In genomic region chr1:175062339-175062738, GRCh38 we compare ENCODE assay signal across 29 cellular contexts. TPM values are rescaled to one million over a fixed set of nuclear protein-coding genes. Genes with fewer than 3 reads are reported as not detected.
"Had no signal": no experiment of that assay in that cellular context is flagged by ENCODE, and none has a peak within 500 bp of the region (broad histone marks: within the 10 kb centered on the region; RNA-seq: fewer than 3 reads in every experiment).

No MANE protein-coding gene starts in this region.

- ATAC-seq: activated T-cell treated with anti-CD3 and anti-CD28 coated beads, Interleukin-2, amount 50 U/mL, for 4 hours; heart left ventricle; left colon; naive thymus-derived CD4-positive, alpha-beta T cell; pancreas; sciatic nerve had no signal

- DNase-seq: activated CD4-positive, alpha-beta memory T cell treated with anti-CD3 and anti-CD28 coated beads for 36 hours; activated CD4-positive, alpha-beta T cell treated with anti-CD3 and anti-CD28 coated beads, Interleukin-2, amount 10 ng/mL, durations not matched to agents 24 days and 14 days; activated CD8-positive, alpha-beta memory T cell treated with anti-CD3 and anti-CD28 coated beads, Interleukin-2, amount 50 U/mL, for 48 hours; activated T-cell treated with anti-CD3 and anti-CD28 coated beads, Interleukin-2, amount 50 U/mL, for 4 hours; cerebellar nuclear complex; colonic mucosa; effector CD8-positive, alpha-beta T cell; erythroblast; heart left ventricle; hypothalamus; immature natural killer cell; kidney; left colon; naive thymus-derived CD4-positive, alpha-beta T cell; nucleus accumbens; pancreas; retina; small intestine; stimulated activated CD4-positive, alpha-beta T cell treated with anti-CD3 and anti-CD28 coated beads, Interleukin-1b, Interleukin-23, amount 100 ng/mL, for 48 hours; stimulated activated naive CD4-positive, alpha-beta T cell; T-helper 1 cell; tibial artery had no signal

- H3K27me3 ChIP-seq: cardiac muscle cell, colonic mucosa, heart left ventricle, pancreas, suprapubic skin, tibial artery had no signal

- H3K36me3 ChIP-seq: cardiac muscle cell, colonic mucosa, heart left ventricle, pancreas, prostate gland, suprapubic skin, tibial artery had no signal

- H3K9me3 ChIP-seq: colonic mucosa, pancreas, prostate gland, suprapubic skin, tibial artery had no signal

- H3K4me1 ChIP-seq: colonic mucosa, heart left ventricle, pancreas, prostate gland, suprapubic skin, tibial artery had no signal

- H3K4me3 ChIP-seq: cardiac muscle cell, colonic mucosa, heart left ventricle, pancreas, prostate gland, suprapubic skin, tibial artery had no signal

- H3K27ac ChIP-seq: cardiac muscle cell, colonic mucosa, heart left ventricle, pancreas, prostate gland, suprapubic skin, tibial artery, VCaP had no signal

RNA-seq across cellular contexts. Expression of gene TNN, which starts 5.3 kb away (rescaled TPM):
- total RNA-seq: activated CD4-positive, alpha-beta T cell treated with anti-CD3 and anti-CD28 coated beads, Interleukin-2, amount 10 ng/mL, durations not matched to agents 24 days and 14 days; activated T-cell treated with anti-CD3 and anti-CD28 coated beads, Interleukin-2, amount 50 U/mL, for 4 hours; activated T-helper 2 cell treated with anti-CD3 and anti-CD28 coated beads, Interferon-gamma antibody, Interleukin-2, Interleukin-4, amounts not matched to agents 10 μg/mL and 5 μg/mL and 100 μg/mL, durations not matched to agents 14 hours and 24 hours and 36 hours; cardiac muscle cell; fibroblast of villous mesenchyme; kidney; naive thymus-derived CD4-positive, alpha-beta T cell had no signal
- polyA plus RNA-seq: cardiac muscle cell; immature natural killer cell; naive thymus-derived CD4-positive, alpha-beta T cell had no signal
